1 cellular context compared by ENCODE assay signal in the genomic region with DNA sequence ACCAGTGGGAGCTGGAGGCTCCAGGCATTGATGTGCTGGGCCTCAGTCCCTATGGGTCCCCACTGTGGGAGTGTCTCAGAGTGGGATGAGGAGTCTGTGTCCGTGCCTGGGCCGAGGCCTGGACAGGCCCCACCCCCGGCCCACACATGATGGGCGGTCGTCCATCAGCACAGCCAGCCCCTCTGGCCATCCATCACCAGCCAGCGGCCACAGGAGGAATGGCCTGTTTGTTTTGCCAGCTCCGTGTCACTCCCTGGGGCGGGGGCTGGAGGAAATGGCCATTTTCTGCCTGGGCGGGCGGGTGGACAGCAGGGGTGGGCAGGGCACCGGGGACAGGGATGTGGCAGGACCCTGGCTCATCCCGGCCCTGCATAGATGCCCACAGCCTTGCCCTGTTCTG.
TF ChIP-seq lines count a peak whose summit lies in the region.

No MANE protein-coding gene starts in this region.

TF ChIP-seq in K562, 482 proteins besides CTCF, POLR2A, EP300 and RAD21:
- TF ChIP-seq MCM5 (IDR thresholded peaks at IDR 0.05; ENCODE audit: low read depth) (no peak), SMARCC2 (IDR thresholded peaks at IDR 0.05; ENCODE audit: low read depth) (no peak), THRA (IDR thresholded peaks at IDR 0.05) (no peak), RBBP5 (IDR thresholded peaks at IDR 0.05; ENCODE audit: borderline replicate concordance, insufficient read depth, low read length, poor library complexity, severe bottlenecking) (peak; percentile 8), FOXJ2 (tag; IDR thresholded peaks at IDR 0.05) (no peak), ZBTB40 (IDR thresholded peaks at IDR 0.05) (no peak), ZBTB40 (CRISPR knock-in tag; IDR thresholded peaks at IDR 0.05) (no peak), MEIS2 (IDR thresholded peaks at IDR 0.05; ENCODE audit: partially characterized antibody) (peak; percentile 40), ZNF764 (CRISPR knock-in tag; IDR thresholded peaks at IDR 0.05; ENCODE audit: low read depth) (no peak), CEBPG (CRISPR knock-in tag; IDR thresholded peaks at IDR 0.05) (no peak), CEBPG (tag; conservative IDR thresholded peaks at IDR 0.05 in 1 of 2, IDR thresholded peaks at IDR 0.05 in 1 of 2) (no peak), SP1 (CRISPR knock-in tag; IDR thresholded peaks at IDR 0.05) (no peak), U2AF2 (optimal IDR thresholded peaks at IDR 0.05; ENCODE audit: low read depth, low read length) (no peak), ZBTB2 (IDR thresholded peaks at IDR 0.05) (no peak), KDM4B (IDR thresholded peaks at IDR 0.05; ENCODE audit: borderline replicate concordance in 2 of 2, low read depth in 1 of 2) (no peak), SNIP1 (IDR thresholded peaks at IDR 0.05; ENCODE audit: low read depth) (no peak), TEAD1 (CRISPR knock-in tag; IDR thresholded peaks at IDR 0.05) (no peak), ZBTB17 (CRISPR knock-in tag; IDR thresholded peaks at IDR 0.05) (no peak), BCOR (IDR thresholded peaks at IDR 0.05) (no peak), NR2C1 (IDR thresholded peaks at IDR 0.05) (no peak), NR2C1 (tag; IDR thresholded peaks at IDR 0.05) (no peak), NFIX (CRISPR knock-in tag; IDR thresholded peaks at IDR 0.05; ENCODE audit: low read depth) (no peak), ZNF512 (tag; IDR thresholded peaks at IDR 0.05) (no peak), PKNOX1 (IDR thresholded peaks at IDR 0.05) (peak; percentile 48; the same call in 1 of the 2 replicates), BHLHE40 (IDR thresholded peaks at IDR 0.05; ENCODE audit: low read length) (no peak), SRF (CRISPR knock-in tag; IDR thresholded peaks at IDR 0.05) (no peak), RBM25 (IDR thresholded peaks at IDR 0.05; ENCODE audit: low read depth, low read length, severe bottlenecking) (no peak)
- TF ChIP-seq, protein P1, sequence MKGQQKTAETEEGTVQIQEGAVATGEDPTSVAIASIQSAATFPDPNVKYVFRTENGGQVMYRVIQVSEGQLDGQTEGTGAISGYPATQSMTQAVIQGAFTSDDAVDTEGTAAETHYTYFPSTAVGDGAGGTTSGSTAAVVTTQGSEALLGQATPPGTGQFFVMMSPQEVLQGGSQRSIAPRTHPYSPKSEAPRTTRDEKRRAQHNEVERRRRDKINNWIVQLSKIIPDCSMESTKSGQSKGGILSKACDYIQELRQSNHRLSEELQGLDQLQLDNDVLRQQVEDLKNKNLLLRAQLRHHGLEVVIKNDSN (CRISPR knock-in tag; IDR thresholded peaks at IDR 0.05) = no peak
